10 cellular contexts compared by ENCODE assay signal in genomic region chr6:35769211-35769610, GRCh38. TPM values are rescaled to one million over a fixed set of nuclear protein-coding genes. Genes with fewer than 3 reads are reported as not detected.
"Had no signal": no experiment of that assay in that cellular context is flagged by ENCODE, and none has a peak within 500 bp of the region (broad histone marks: within the 10 kb centered on the region; RNA-seq: fewer than 3 reads in every experiment).

No MANE protein-coding gene starts in this region.

- ATAC-seq: HepG2 had no signal

- H3K4me3 Mint-ChIP-seq: H9 had no signal

- H3K9ac ChIP-seq: GM23248 had no signal

- DNase-seq: GM23248, GOT3, H9, HCEC 1CT, KBM-7 had no signal

- H3K4me3 ChIP-seq: GM23248 had no signal

- H2AFZ ChIP-seq: GM23248 had no signal

- FAIRE-seq: H54, HepG2 had no signal

- H3K9me3 Mint-ChIP-seq: H9 had no signal

- H3K27ac ChIP-seq: GM23248, HL-60 had no signal

- H3K36me3 Mint-ChIP-seq: IgD-negative memory B cell had no signal

RNA-seq across cellular contexts. Expression of gene CLPSL2, which starts 7.2 kb away (rescaled TPM):
- total RNA-seq: GM23248, HepG2, HT1080 had no signal
- polyA plus RNA-seq: GM23248, HepG2, IgD-negative memory B cell had no signal

RNA-seq across cellular contexts. Expression of gene CLPSL1, which starts 11.6 kb away (rescaled TPM):
- total RNA-seq: GM23248, H9, HepG2, HT1080 had no signal
- polyA plus RNA-seq: GM23248, HepG2, IgD-negative memory B cell had no signal

RNA-seq across cellular contexts. Expression of gene CLPS, which starts 27.9 kb away (rescaled TPM):
- total RNA-seq: GM23248, H9, HepG2, HT1080 had no signal
- polyA plus RNA-seq: GM23248, IgD-negative memory B cell had no signal

RNA-seq across cellular contexts. Expression of gene ARMC12, which starts 32.4 kb away (rescaled TPM):
- total RNA-seq: GM23248, HepG2, HT1080 had no signal

RNA-seq across cellular contexts. Expression of gene LHFPL5, which starts 35.9 kb away (rescaled TPM):
- total RNA-seq: GM23248, H9, HepG2, HT1080 had no signal
- polyA plus RNA-seq: GM23248, IgD-negative memory B cell had no signal
